In genomic region chr12:50314629-50315312, GRCh38 we compare ENCODE assay signal across 8 cellular contexts. TPM values are rescaled to one million over a fixed set of nuclear protein-coding genes. Genes with fewer than 3 reads are reported as not detected.
DNase-seq lines count a peak whose midpoint lies in the region; ATAC-seq, FAIRE-seq and TF ChIP-seq lines count a peak whose summit lies in the region.

No MANE protein-coding gene starts in this region.

- no peak overlapping the region for H3K4me3 ChIP-seq in K562

- no peak overlapping the region for H3K27ac ChIP-seq in K562 (ENCODE audit: extremely low read depth, low read depth, low read length)

- H3K79me2 ChIP-seq in K562 (ENCODE audit: control insufficient read depth, insufficient read depth, low read length): no peaks in the 10 kb centered on the region

- TF ChIP-seq POLR2A in K562 (conservative IDR thresholded peaks at IDR 0.05): no peak

- TF ChIP-seq EP300 in K562 (IDR thresholded peaks at IDR 0.05; ENCODE audit: low read length): no peak

- no peak overlapping the region for H3K4me2 ChIP-seq in K562 (ENCODE audit: insufficient read depth, low read length)

- in situ Hi-C loops in K562 (cut with MboI): loop anchor here (5.0 kb wide), 2 partner anchors 137 to 242 kb away; no protein-coding TSS in a partner anchor

- no peak overlapping the region for H3K9ac ChIP-seq in K562 (ENCODE audit: insufficient read depth in 1 of 2, low read depth in 2 of 2, low read length in 2 of 2)

- H3K4me1 ChIP-seq in K562 (replicated peaks in 1 of 2; ENCODE audit: control insufficient read depth in 2 of 2, insufficient read depth in 2 of 2, low read length in 2 of 2): peaks cover 7 to 13% of the 10 kb centered on the region in 2 experiments; a peak in 3 of 5 replicates

- no peaks in the 10 kb centered on the region for H3K9me1 ChIP-seq in K562 (ENCODE audit: control insufficient read depth, insufficient read depth, low read length)

- peak; percentile 77 to 97 for TF ChIP-seq RAD21 in K562 (CRISPR knock-in tag; conservative IDR thresholded peaks at IDR 0.05 in 1 of 2, IDR thresholded peaks at IDR 0.05 in 1 of 2)

- intact Hi-C loops in K562 (cut with micrococcal nuclease): loop anchor here (1.0 to 5.0 kb wide), 4 partner anchors 52 to 239 kb away; no protein-coding TSS in a partner anchor

- TF ChIP-seq CTCF in K562 (IDR thresholded peaks at IDR 0.05 in 2 of 3, conservative IDR thresholded peaks at IDR 0.05 in 1 of 3; ENCODE audit: insufficient read depth in 2 of 3, low read depth in 1 of 3, low read length in 3 of 3): peak; percentile 60 to 83 (median 69); a peak in 5 of 6 replicates

- ATAC-seq in K562 (0 out of 3 replicates have a peak, but pooled peaks have one; percentile 47), left lobe of liver (peak; percentile 56), GM19351 (IDR thresholded peaks at IDR 0.05; ENCODE audit: unreplicated experiment) (no peak), GM21723 (IDR thresholded peaks at IDR 0.05; ENCODE audit: unreplicated experiment) (no peak), HG02981 (IDR thresholded peaks at IDR 0.05; ENCODE audit: unreplicated experiment) (no peak)

- POLR2A ChIA-PET in K562 (lab: Yijun Ruan, JAX): interaction anchor here (0.6 to 1.4 kb wide), 4 partner anchors 115 to 1107 kb away, joined by 3 to 6 read pairs (median 3); no protein-coding TSS in a partner anchor

- FAIRE-seq in K562 (lab: Jason Lieb, UNC): no peak

- BruUV-seq in K562 (replicated peaks; lab: Mats Ljungman, UMichigan): no TSS peak

- no peaks in the 10 kb centered on the region for H3K9me3 ChIP-seq in K562 (replicated peaks; ENCODE audit: control insufficient read depth, insufficient read depth, low read depth, low read length)

- 63% methylated on average over 7 of the region's 7 CpGs for WGBS in K562 (ENCODE audit: insufficient coverage, low coverage, missing lambda C conversion rate)

- H2AFZ ChIP-seq in K562 (ENCODE audit: low read depth, low read length): no peak overlapping the region

- no peaks in the 10 kb centered on the region for H4K20me1 ChIP-seq in K562 (replicated peaks; ENCODE audit: control insufficient read depth, insufficient read depth, low read length)

- peak; percentile 12 for DNase-seq in NCI-H2196 (lab: John Stamatoyannopoulos, UW; ENCODE audit: unreplicated experiment)
- DNase-seq in NCI-H2196 treated with DMSO at 0.1 percent for 48 hours (lab: John Stamatoyannopoulos, UW; ENCODE audit: unreplicated experiment): no peak
- DNase-seq in NCI-H146 (lab: John Stamatoyannopoulos, UW): peak; percentile 21
- DNase-seq in K562 (ENCODE audit: extremely low read depth in 1 of 4, low spot score in 3 of 4): peak; percentile 45 to 58 (median 52)
- DNase-seq in left lobe of liver (ENCODE audit: low spot score): no peak

- no peaks in the 10 kb centered on the region for H3K36me3 ChIP-seq in K562 (ENCODE audit: control insufficient read depth, insufficient read depth, low read length)

- CTCF ChIA-PET in K562 (lab: Yijun Ruan, JAX; ENCODE audit: low intra/inter-chr PET ratio): interaction anchor here (0.6 to 3.2 kb wide), 7 partner anchors 53 to 240 kb away, joined by 3 to 44 read pairs (median 5); no protein-coding TSS in a partner anchor

- H3K27me3 ChIP-seq in K562 (ENCODE audit: control insufficient read depth in 2 of 2, insufficient read depth in 2 of 2, low read length in 2 of 2): no peaks in the 10 kb centered on the region

TF ChIP-seq in K562, 482 proteins besides CTCF, POLR2A, EP300 and RAD21 (continues in another document):
- TF ChIP-seq SP2 (IDR thresholded peaks at IDR 0.05; ENCODE audit: extremely low read depth, low read depth, low read length, poor library complexity, severe bottlenecking) (no peak), ZMIZ1 (IDR thresholded peaks at IDR 0.05; ENCODE audit: low read depth in 2 of 2, low read length in 2 of 2) (no peak), E4F1 (CRISPR knock-in tag; IDR thresholded peaks at IDR 0.05; ENCODE audit: borderline replicate concordance) (no peak), ZBTB17 (CRISPR knock-in tag; IDR thresholded peaks at IDR 0.05) (no peak), CC2D1A (IDR thresholded peaks at IDR 0.05) (peak; percentile 84)

RNA-seq across cellular contexts. Expression of gene LIMA1, which starts 31.5 kb away (rescaled TPM):
- total RNA-seq in K562 (2011; cell fraction: chromatin; rRNA removed; ENCODE audit: low replicate concordance): 69.0 and 93.4 TPM in 2 replicates
- total RNA-seq in K562 (2011; cell fraction: nucleolus; rRNA removed): 30.0 and 30.2 TPM in 2 replicates
- total RNA-seq in K562 (2011; cell fraction: nucleoplasm; rRNA removed): 42.2 and 56.2 TPM in 2 replicates
- total RNA-seq in K562 (2014; rRNA removed) (24.7 and 28.3 TPM in 2 replicates), K562 (2014; rRNA removed; fragmentation: Illumina TruSeq; extraction: Trizol) (31.5 and 41.1 TPM in 2 replicates), K562 (2015; rRNA removed; fragmentation: Illumina TruSeq; extraction: Trizol) (22.5 and 24.4 TPM in 2 replicates), K562 (2021) (22.7 and 24.2 TPM in 2 replicates), left lobe of liver (8.7 TPM)
- polyA plus RNA-seq in K562 (2011; rRNA removed) (24.0 and 37.8 TPM in 2 replicates), K562 (2014; fragmentation: Illumina TruSeq; extraction: Trizol) (34.0 and 37.0 TPM in 2 replicates), K562 (2014; fragmentation: Nextera tagmentation; extraction: Ambion mirVana) (10 to 100 TPM; 20.2 to 23.7 TPM), K562 (2014; rRNA removed) (24.8 and 27.3 TPM in 2 replicates)
- polyA plus RNA-seq in K562 (2011; cell fraction: cytosol; rRNA removed): 8.2 and 9.2 TPM in 2 replicates
- 21.7 and 22.5 TPM in 2 replicates for polyA plus RNA-seq in K562 (2011; cell fraction: nucleus; rRNA removed)
- 16.3 and 16.8 TPM in 2 replicates for polyA plus RNA-seq in K562 (2012)
- polyA minus RNA-seq in K562 (2011; rRNA and poly(A)+ RNA removed): 31.8 and 43.7 TPM in 2 replicates
- 12.8 and 24.0 TPM in 2 replicates for polyA minus RNA-seq in K562 (2011; cell fraction: cytosol; rRNA and poly(A)+ RNA removed)
- polyA minus RNA-seq in K562 (2011; cell fraction: nucleus; rRNA and poly(A)+ RNA removed): 12.5 and 22.5 TPM in 2 replicates

Comparison
In these comparisons a context has a peak if more than half of its experiments do, and no peak if none do; other contexts are left out.
1. DNase-seq: peak in NCI-H2196 (single experiment), NCI-H146 (single experiment) and K562 (4 of 4); none in NCI-H2196 treated with DMSO at 0.1 percent for 48 hours (single experiment) and left lobe of liver (single experiment).
2. ATAC-seq: peak in K562 (single experiment) and left lobe of liver (single experiment); none in GM19351 (single experiment), GM21723 (single experiment) and HG02981 (single experiment).